8 cellular contexts compared by ENCODE assay signal in genomic region chr13:21476893-21477472, GRCh38. TPM values are rescaled to one million over a fixed set of nuclear protein-coding genes. Genes with fewer than 3 reads are reported as not detected.
A peak's percentile ranks its signal among the peaks of the same experiment; 100 is the strongest.
DNase-seq lines count a peak whose midpoint lies in the region; ATAC-seq and TF ChIP-seq lines count a peak whose summit lies in the region.

No MANE protein-coding gene starts in this region.

- no peak overlapping the region for H2BK5ac ChIP-seq in mesenchymal stem cell (ENCODE audit: low read depth, low read length, poor library complexity, severe bottlenecking)

- no peaks in the 10 kb centered on the region for H3K4me1 ChIP-seq in mesenchymal stem cell (ENCODE audit: control insufficient read depth, insufficient read depth, low read depth, low read length)

- peaks cover 2% of the 10 kb centered on the region for H3K27me3 Mint-ChIP-seq in activated CD8-positive, alpha-beta T cell treated with anti-CD3 and anti-CD28 coated beads, Interleukin-2, amount 10 ng/mL, durations not matched to agents 7 days and 5 days (ENCODE audit: low read depth)
- peaks cover 0 to 8% of the 10 kb centered on the region in 2 donors for H3K27me3 Mint-ChIP-seq in effector memory CD8-positive, alpha-beta T cell

- H2BK12ac ChIP-seq in mesenchymal stem cell (ENCODE audit: low read length in 2 of 2) = no peak overlapping the region

- peak overlapping the region in 1 of 2 experiments; percentile 63 for H3K4ac ChIP-seq in mesenchymal stem cell (ENCODE audit: low read depth in 1 of 2, low read length in 2 of 2)

- H3K4me2 ChIP-seq in mesenchymal stem cell (ENCODE audit: low read length, poor library complexity, severe bottlenecking) = peak overlapping the region; percentile 49

- no peak overlapping the region for H4K91ac ChIP-seq in mesenchymal stem cell (ENCODE audit: low read length)

- H3K79me1 ChIP-seq in mesenchymal stem cell (replicated peaks; ENCODE audit: low read length, poor library complexity, severe bottlenecking) = no peaks in the 10 kb centered on the region

- no peak overlapping the region for H2BK15ac ChIP-seq in mesenchymal stem cell (ENCODE audit: low read depth, poor library complexity, severe bottlenecking)

- no peaks in the 10 kb centered on the region for H3K9me3 ChIP-seq in mesenchymal stem cell (ENCODE audit: control insufficient read depth, low read length)

- peak overlapping the region; percentile 67 for H2AFZ ChIP-seq in mesenchymal stem cell (ENCODE audit: low read depth, low read length)

- H3K14ac ChIP-seq in mesenchymal stem cell (ENCODE audit: low read length in 2 of 2) = no peak overlapping the region

- peak overlapping the region; percentile 26 for H3K27ac Mint-ChIP-seq in activated CD8-positive, alpha-beta T cell treated with anti-CD3 and anti-CD28 coated beads, Interleukin-2, amount 10 ng/mL, durations not matched to agents 7 days and 5 days
- H3K27ac Mint-ChIP-seq in effector memory CD8-positive, alpha-beta T cell = no peak overlapping the region

- CTCF ChIA-PET in activated CD8-positive, alpha-beta T cell treated with anti-CD3 and anti-CD28 coated beads, Interleukin-2, amount 10 ng/mL, durations not matched to agents 7 days and 5 days (lab: Charles Lee) = interaction anchor here (0.6 to 11.8 kb wide), 51 partner anchors 9 to 575 kb away, joined by 3 to 183 read pairs (median 4); partner anchors contain the start of genes MICU2, MRPL57, SKA3 and ZDHHC20

- no peaks in the 10 kb centered on the region for H3K9me3 Mint-ChIP-seq in activated CD8-positive, alpha-beta T cell treated with anti-CD3 and anti-CD28 coated beads, Interleukin-2, amount 10 ng/mL, durations not matched to agents 7 days and 5 days (ENCODE audit: insufficient read depth)
- no peaks in the 10 kb centered on the region for H3K9me3 Mint-ChIP-seq in effector memory CD8-positive, alpha-beta T cell

- no peaks in the 10 kb centered on the region for H3K27me3 ChIP-seq in mesenchymal stem cell (ENCODE audit: control insufficient read depth in 1 of 2, insufficient read depth in 1 of 2, low read length in 2 of 2)

- H3K9ac ChIP-seq in mesenchymal stem cell (ENCODE audit: low read length) = peak overlapping the region; percentile 86

- no peak overlapping the region for H4K8ac ChIP-seq in mesenchymal stem cell (ENCODE audit: low read length)

- no peak overlapping the region for H3K18ac ChIP-seq in mesenchymal stem cell (ENCODE audit: low read depth in 1 of 2, low read length in 2 of 2)

- H3K4me3 Mint-ChIP-seq in activated CD8-positive, alpha-beta T cell treated with anti-CD3 and anti-CD28 coated beads, Interleukin-2, amount 10 ng/mL, durations not matched to agents 7 days and 5 days = peak overlapping the region; percentile 68
- peak overlapping the region; percentile 73 to 77 for H3K4me3 Mint-ChIP-seq in effector memory CD8-positive, alpha-beta T cell

- H3K4me3 ChIP-seq in AG09309 (ENCODE audit: control insufficient read depth, low read depth, low read length) = peak overlapping the region; percentile 42
- H3K4me3 ChIP-seq in mesenchymal stem cell (ENCODE audit: insufficient read depth in 1 of 2, low read depth in 1 of 2, low read length in 2 of 2) = peak overlapping the region; percentile 39 to 75

- H3K36me3 ChIP-seq in mesenchymal stem cell (ENCODE audit: control insufficient read depth in 1 of 2, insufficient read depth in 2 of 2, low read depth in 1 of 2, low read length in 2 of 2) = no peaks in the 10 kb centered on the region

- 27% methylated on average over 12 of the region's 18 CpGs for WGBS in mesenchymal stem cell

- no peak overlapping the region for H3K27ac ChIP-seq in mesenchymal stem cell (ENCODE audit: low read length, poor library complexity, severe bottlenecking)

- H3K23ac ChIP-seq in mesenchymal stem cell (ENCODE audit: low read length in 2 of 2) = no peak overlapping the region

- H2AK5ac ChIP-seq in mesenchymal stem cell (ENCODE audit: low read length, severe bottlenecking) = no peak overlapping the region

- no peaks in the 10 kb centered on the region for H3K36me3 Mint-ChIP-seq in activated CD8-positive, alpha-beta T cell treated with anti-CD3 and anti-CD28 coated beads, Interleukin-2, amount 10 ng/mL, durations not matched to agents 7 days and 5 days (ENCODE audit: low read depth)
- no peaks in the 10 kb centered on the region for H3K36me3 Mint-ChIP-seq in effector memory CD8-positive, alpha-beta T cell (ENCODE audit: insufficient read depth)

- ATAC-seq in GM18867 (IDR thresholded peaks at IDR 0.05; ENCODE audit: unreplicated experiment) = peak; percentile 85
- peak; percentile 76 for ATAC-seq in HG03196 (IDR thresholded peaks at IDR 0.05; ENCODE audit: unreplicated experiment)
- ATAC-seq in activated CD8-positive, alpha-beta T cell treated with anti-CD3 and anti-CD28 coated beads, Interleukin-2, amount 10 ng/mL, durations not matched to agents 7 days and 5 days = peak; percentile 89
- ATAC-seq in effector memory CD8-positive, alpha-beta T cell (replicated peaks) = peak; percentile 91

- no peak overlapping the region for H2BK120ac ChIP-seq in mesenchymal stem cell (ENCODE audit: low read depth, low read length)

- POLR2A ChIA-PET in activated CD8-positive, alpha-beta T cell treated with anti-CD3 and anti-CD28 coated beads, Interleukin-2, amount 10 ng/mL, durations not matched to agents 7 days and 5 days (lab: Charles Lee) = interaction anchor here (0.8 kb wide), 1 partner anchor 300 kb away, joined by 3 read pairs; the partner anchor contains the start of gene MRPL57

- DNase-seq in AG09309 (ENCODE audit: low read depth) = no peak
- peak; percentile 89 for DNase-seq in NCI-H82 (lab: John Stamatoyannopoulos, UW)
- peak; percentile 88 for DNase-seq in activated CD8-positive, alpha-beta T cell treated with anti-CD3 and anti-CD28 coated beads, Interleukin-2, amount 10 ng/mL, durations not matched to agents 7 days and 5 days
- peak; percentile 77 to 80 (median 79) for DNase-seq in effector memory CD8-positive, alpha-beta T cell
- DNase-seq in mesenchymal stem cell = peak; percentile 73
- peak; percentile 73 for DNase-seq in stimulated activated CD8-positive, alpha-beta memory T cell treated with anti-CD3 and anti-CD28 coated beads, Interleukin-12 subunit alpha, Interleukin-12 subunit beta, amount 100 ng/mL, for 1 hour (ENCODE audit: low read depth)

- peaks cover 15% of the 10 kb centered on the region for H3K4me1 Mint-ChIP-seq in activated CD8-positive, alpha-beta T cell treated with anti-CD3 and anti-CD28 coated beads, Interleukin-2, amount 10 ng/mL, durations not matched to agents 7 days and 5 days (ENCODE audit: low read depth)
- peaks cover 9 to 11% of the 10 kb centered on the region in 2 donors for H3K4me1 Mint-ChIP-seq in effector memory CD8-positive, alpha-beta T cell (ENCODE audit: low read depth in 2 of 2)

- TF ChIP-seq CTCF in AG09309 (IDR thresholded peaks at IDR 0.05; ENCODE audit: control insufficient read depth, insufficient read depth, low read depth, low read length, missing control alignments) = peak; percentile 99

RNA-seq across cellular contexts. Expression of gene ZDHHC20, which starts 17.9 kb away (rescaled TPM):
- total RNA-seq in activated CD8-positive, alpha-beta T cell treated with anti-CD3 and anti-CD28 coated beads, Interleukin-2, amount 10 ng/mL, durations not matched to agents 7 days and 5 days = 100 to 1,000 TPM in 1 of 2 experiments, 10 to 100 TPM in 1; 98.2 to 106 TPM
- 47.3 TPM for polyA plus RNA-seq in mesenchymal stem cell (2013, experiment 1 of 2)
- 50.9 TPM for polyA plus RNA-seq in mesenchymal stem cell (2013, experiment 2 of 2)
